ENCODE assay signal across 8 cellular contexts in the genomic region with DNA sequence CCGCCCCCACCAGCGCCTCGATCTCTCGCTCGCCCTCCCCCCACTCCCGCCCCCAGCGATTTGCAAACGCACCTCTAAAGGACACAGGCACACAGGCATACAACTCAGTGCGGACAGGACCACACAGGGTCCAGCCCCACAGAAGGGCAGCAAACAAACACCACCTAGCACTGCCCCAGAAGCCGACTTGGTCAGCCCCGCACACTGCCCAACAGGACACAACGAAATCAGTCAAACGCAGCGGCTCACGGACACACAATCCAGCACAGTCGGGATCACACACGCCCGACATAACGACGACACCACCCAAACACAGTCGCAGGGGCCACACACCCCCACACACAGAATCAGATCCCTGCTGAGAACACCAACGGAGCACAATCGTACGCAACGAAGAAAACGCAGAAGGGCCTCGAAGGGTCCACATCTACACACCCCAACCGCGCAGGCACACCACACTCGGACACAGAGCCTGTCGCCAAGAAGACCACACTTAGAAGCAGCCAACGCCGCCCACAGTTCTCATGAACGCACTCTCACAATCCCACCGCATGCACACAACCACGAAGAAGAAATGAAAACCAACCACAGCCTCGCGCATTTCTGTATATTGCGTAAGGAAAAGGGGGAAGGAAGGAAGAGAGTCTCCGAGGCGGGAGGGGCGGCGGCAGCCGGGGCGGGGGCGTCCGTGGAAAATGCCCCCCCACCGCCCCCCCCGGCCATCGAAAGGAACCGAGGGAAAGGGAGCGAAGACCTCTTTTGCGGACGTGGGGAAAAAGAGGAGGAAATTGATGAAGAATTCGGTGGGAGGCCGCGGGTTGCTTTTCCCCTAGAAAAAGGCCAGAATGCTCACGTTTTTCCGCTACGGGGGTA. TPM values are rescaled to one million over a fixed set of nuclear protein-coding genes. Genes with fewer than 3 reads are reported as not detected.
DNase-seq lines count a peak whose midpoint lies in the region; ATAC-seq and TF ChIP-seq lines count a peak whose summit lies in the region.

No MANE protein-coding gene starts in this region.

- peak overlapping the region in 3 of 4 donors; percentile 19 to 56 (median 29) for H3K27ac ChIP-seq in body of pancreas

- H3K27me3 ChIP-seq in body of pancreas: peaks cover 0 to 42% of the 10 kb centered on the region in 2 donors

- H3K4me1 ChIP-seq in body of pancreas: peaks cover 21% of the 10 kb centered on the region

- H3K36me3 ChIP-seq in body of pancreas (replicated peaks in 1 of 2; ENCODE audit: insufficient read depth in 1 of 2, low read depth in 2 of 2): no peaks in the 10 kb centered on the region

- no peaks in the 10 kb centered on the region for H3K9me3 ChIP-seq in body of pancreas

- ATAC-seq in body of pancreas: no peak
- no peak for ATAC-seq in HG02840 (IDR thresholded peaks at IDR 0.05; ENCODE audit: low FRiP score, unreplicated experiment)
- no peak for ATAC-seq in GM21367 (IDR thresholded peaks at IDR 0.05; ENCODE audit: unreplicated experiment)

- peak; percentile 36 for DNase-seq in DMS114 treated with DMSO at 0.1 percent for 48 hours (lab: John Stamatoyannopoulos, UW; ENCODE audit: unreplicated experiment)
- peak; percentile 67 for DNase-seq in NCI-H2227 treated with DMSO at 0.1 percent for 48 hours (lab: John Stamatoyannopoulos, UW)
- DNase-seq in body of pancreas: peak in 1 of 4 donors; percentile 40
- peak; percentile 65 for DNase-seq in islet precursor cell
- peak; percentile 16 for DNase-seq in stimulated activated CD4-positive, alpha-beta T cell treated with anti-CD3 and anti-CD28 coated beads, Interleukin-4, amount 100 ng/mL, for 1 hour
- DNase-seq in RKO (ENCODE audit: low spot score): no peak

- WGBS in body of pancreas, 2 donors: 4 to 7% methylated on average over 58 to 60 of the region's 60 CpGs

- no peak for TF ChIP-seq CTCF in body of pancreas (IDR thresholded peaks at IDR 0.05)

- no peak overlapping the region for H3K4me3 ChIP-seq in body of pancreas

- intact Hi-C loops in body of pancreas (cut with DNase I): no loop called here

- TF ChIP-seq POLR2A in body of pancreas (IDR thresholded peaks at IDR 0.05): peak in 2 of 3 donors; percentile 23 to 30

RNA-seq across cellular contexts. Expression of a gene that starts 0.5 kb away (rescaled TPM):
- total RNA-seq in body of pancreas: 1 to 10 TPM; 2.3 to 2.6 TPM

RNA-seq across cellular contexts. Expression of a gene that starts 41.7 kb away (rescaled TPM):
- 10 to 100 TPM; 54.2 to 56.4 TPM for total RNA-seq in body of pancreas
